21 cellular contexts compared by ENCODE assay signal in genomic region chr7:155459867-155460461, GRCh38. TPM values are rescaled to one million over a fixed set of nuclear protein-coding genes. Genes with fewer than 3 reads are reported as not detected.
DNase-seq lines count a peak whose midpoint lies in the region; ATAC-seq and TF ChIP-seq lines count a peak whose summit lies in the region.
"Had no signal": no experiment of that assay in that cellular context is flagged by ENCODE, and none has a peak within 500 bp of the region (broad histone marks: within the 10 kb centered on the region; RNA-seq: fewer than 3 reads in every experiment).

No MANE protein-coding gene starts in this region.

- no peaks in the 10 kb centered on the region for H3K36me3 Mint-ChIP-seq in activated naive CD8-positive, alpha-beta T cell
- peaks cover 2% of the 10 kb centered on the region for H3K36me3 Mint-ChIP-seq in activated naive CD8-positive, alpha-beta T cell treated with anti-CD3 and anti-CD28 coated beads for 36 hours
- H3K36me3 Mint-ChIP-seq in brain (no peaks in the 10 kb centered on the region), progenitor cell of endocrine pancreas (ENCODE audit: insufficient read depth) (no peaks in the 10 kb centered on the region)
- H3K36me3 Mint-ChIP-seq in naive thymus-derived CD8-positive, alpha-beta T cell, result peaks cover 0 to 5% (median 0%) of the 10 kb centered on the region in 3 donors
- H3K36me3 Mint-ChIP-seq: CD4-positive, CD25-positive, alpha-beta regulatory T cell had no signal

- peak overlapping the region; percentile 35 for H3K4me3 Mint-ChIP-seq in activated naive CD8-positive, alpha-beta T cell
- no peak overlapping the region for H3K4me3 Mint-ChIP-seq in activated naive CD8-positive, alpha-beta T cell treated with anti-CD3 and anti-CD28 coated beads for 36 hours
- peak overlapping the region; percentile 9 to 89 (median 87) for H3K4me3 Mint-ChIP-seq in brain
- H3K4me3 Mint-ChIP-seq in naive thymus-derived CD8-positive, alpha-beta T cell, result peak overlapping the region in 8 of 10 donors; percentile 28 to 77 (median 62)
- no peak overlapping the region for H3K4me3 Mint-ChIP-seq in progenitor cell of endocrine pancreas (ENCODE audit: low read depth)

- H3K27ac Mint-ChIP-seq in activated naive CD8-positive, alpha-beta T cell, result no peak overlapping the region
- no peak overlapping the region for H3K27ac Mint-ChIP-seq in activated naive CD8-positive, alpha-beta T cell treated with anti-CD3 and anti-CD28 coated beads for 36 hours
- H3K27ac Mint-ChIP-seq in brain (peak overlapping the region in 2 of 5 experiments; percentile 81 to 96), progenitor cell of endocrine pancreas (no peak overlapping the region)
- no peak overlapping the region for H3K27ac Mint-ChIP-seq in naive thymus-derived CD8-positive, alpha-beta T cell
- H3K27ac Mint-ChIP-seq: CD4-positive, CD25-positive, alpha-beta regulatory T cell had no signal

- DNase-seq in activated naive CD8-positive, alpha-beta T cell treated with anti-CD3 and anti-CD28 coated beads for 36 hours, result no peak
- DNase-seq in naive thymus-derived CD8-positive, alpha-beta T cell, result no peak
- no peak for DNase-seq in SKM-1 treated with dmso at 0.1 percent for 144 hours (lab: John Stamatoyannopoulos, UW; ENCODE audit: unreplicated experiment)
- no peak for DNase-seq in progenitor cell of endocrine pancreas (ENCODE audit: low spot score, unreplicated experiment)
- DNase-seq: activated CD8-positive, alpha-beta memory T cell treated with anti-CD3 and anti-CD28 coated beads for 24 hours; activated effector memory CD4-positive, alpha-beta T cell treated with Interleukin-2 at 50 U/mL for 16 hours; anterior cingulate cortex; CD4-positive, CD25-positive, alpha-beta regulatory T cell; heart left ventricle; islet precursor cell; KG1; NCI-H2029 treated with DMSO at 0.1 percent for 48 hours; NCI-H524; Right ventricle myocardium superior; stimulated activated naive CD8-positive, alpha-beta T cell treated with anti-CD3 and anti-CD28 coated beads, Interleukin-15, Interleukin-2, amounts not matched to agents 100 U/mL and 50 U/mL, for 24 hours; transverse colon had no signal

- peaks cover 23% of the 10 kb centered on the region for H3K4me1 Mint-ChIP-seq in activated naive CD8-positive, alpha-beta T cell (ENCODE audit: low read depth)
- peaks cover 16% of the 10 kb centered on the region for H3K4me1 Mint-ChIP-seq in activated naive CD8-positive, alpha-beta T cell treated with anti-CD3 and anti-CD28 coated beads for 36 hours
- H3K4me1 Mint-ChIP-seq in brain, result peaks cover 34% of the 10 kb centered on the region
- H3K4me1 Mint-ChIP-seq in naive thymus-derived CD8-positive, alpha-beta T cell, result peaks cover 8 to 39% (median 23%) of the 10 kb centered on the region in 4 donors
- peaks cover 5% of the 10 kb centered on the region for H3K4me1 Mint-ChIP-seq in progenitor cell of endocrine pancreas (ENCODE audit: low read depth)

- ATAC-seq in naive thymus-derived CD8-positive, alpha-beta T cell, result no peak
- ATAC-seq in GM21526 (IDR thresholded peaks at IDR 0.05; ENCODE audit: low FRiP score, unreplicated experiment) (no peak), HG02571 (IDR thresholded peaks at IDR 0.05; ENCODE audit: unreplicated experiment) (no peak)
- ATAC-seq: heart left ventricle; stimulated activated naive CD8-positive, alpha-beta T cell treated with anti-CD3 and anti-CD28 coated beads, Interleukin-15, Interleukin-2, amounts not matched to agents 100 U/mL and 50 U/mL, for 24 hours had no signal

- H3K9me3 Mint-ChIP-seq in activated naive CD8-positive, alpha-beta T cell (ENCODE audit: low read depth), result no peaks in the 10 kb centered on the region
- no peaks in the 10 kb centered on the region for H3K9me3 Mint-ChIP-seq in activated naive CD8-positive, alpha-beta T cell treated with anti-CD3 and anti-CD28 coated beads for 36 hours
- H3K9me3 Mint-ChIP-seq in brain, result no peaks in the 10 kb centered on the region
- peaks cover 0 to 1% (median 0%) of the 10 kb centered on the region in 9 donors for H3K9me3 Mint-ChIP-seq in naive thymus-derived CD8-positive, alpha-beta T cell
- no peaks in the 10 kb centered on the region for H3K9me3 Mint-ChIP-seq in progenitor cell of endocrine pancreas (ENCODE audit: low read depth)

- TF ChIP-seq CTCF in brain (conservative IDR thresholded peaks at IDR 0.05) (no peak), progenitor cell of endocrine pancreas (IDR thresholded peaks at IDR 0.05; ENCODE audit: unreplicated experiment) (no peak)

- H3K27me3 Mint-ChIP-seq in activated naive CD8-positive, alpha-beta T cell, result peaks cover 35% of the 10 kb centered on the region
- H3K27me3 Mint-ChIP-seq in activated naive CD8-positive, alpha-beta T cell treated with anti-CD3 and anti-CD28 coated beads for 36 hours, result peaks cover 88% of the 10 kb centered on the region
- peaks cover 95% of the 10 kb centered on the region for H3K27me3 Mint-ChIP-seq in brain
- H3K27me3 Mint-ChIP-seq in naive thymus-derived CD8-positive, alpha-beta T cell, result peaks cover 24 to 84% (median 65%) of the 10 kb centered on the region in 5 donors
- peaks cover 85% of the 10 kb centered on the region for H3K27me3 Mint-ChIP-seq in progenitor cell of endocrine pancreas

- POLR2A ChIA-PET in naive thymus-derived CD8-positive, alpha-beta T cell (lab: Charles Lee), result no interaction called here

RNA-seq across cellular contexts. Expression of gene EN2, which starts 2.0 kb away (rescaled TPM):
- total RNA-seq in activated naive CD8-positive, alpha-beta T cell treated with anti-CD3 and anti-CD28 coated beads for 36 hours, result not detected
- 0.19 TPM for polyA plus RNA-seq in brain (ENCODE audit: insufficient read depth, low read depth, low replicate concordance)
- not detected for total RNA-seq in naive thymus-derived CD8-positive, alpha-beta T cell
- polyA plus RNA-seq in naive thymus-derived CD8-positive, alpha-beta T cell, result not detected
- total RNA-seq in progenitor cell of endocrine pancreas, result not detected in 2 replicates
- total RNA-seq: CD4-positive, CD25-positive, alpha-beta regulatory T cell; right atrium auricular region; transverse colon had no signal
- polyA plus RNA-seq: CD4-positive, CD25-positive, alpha-beta regulatory T cell had no signal

Comparison
In these comparisons a context has a peak if more than half of its experiments do, and no peak if none do; other contexts are left out.
1. H3K4me3 Mint-ChIP-seq: peak in activated naive CD8-positive, alpha-beta T cell (single experiment), brain (5 of 5) and naive thymus-derived CD8-positive, alpha-beta T cell (8 of 10); none in activated naive CD8-positive, alpha-beta T cell treated with anti-CD3 and anti-CD28 coated beads for 36 hours (single experiment) and progenitor cell of endocrine pancreas (single experiment).